Comparison of ENCODE assay signal across 26 cellular contexts in the genomic region with DNA sequence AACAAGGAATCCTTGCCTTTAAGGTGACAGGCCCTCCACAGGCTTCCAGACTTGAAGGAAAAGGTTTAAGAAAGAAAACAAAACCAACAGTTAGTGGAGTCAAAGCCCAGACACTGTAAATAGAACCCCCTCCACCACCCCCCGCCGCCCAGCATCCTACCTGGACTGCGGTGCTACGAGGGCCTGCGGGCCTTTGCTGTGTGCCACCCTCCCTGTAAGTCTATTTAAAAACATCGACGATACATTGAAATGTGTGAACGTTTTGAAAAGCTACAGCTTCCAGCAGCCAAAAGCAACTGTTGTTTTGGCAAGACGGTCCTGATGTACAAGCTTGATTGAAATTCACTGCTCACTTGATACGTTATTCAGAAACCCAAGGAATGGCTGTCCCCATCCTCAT. TPM values are rescaled to one million over a fixed set of nuclear protein-coding genes. Genes with fewer than 3 reads are reported as not detected.
"Had no signal": no experiment of that assay in that cellular context is flagged by ENCODE, and none has a peak within 500 bp of the region (broad histone marks: within the 10 kb centered on the region; RNA-seq: fewer than 3 reads in every experiment).

No MANE protein-coding gene starts in this region.

- H3K27me3 Mint-ChIP-seq: activated T-cell treated with anti-CD3 and anti-CD28 coated beads, Interleukin-2, amount 50 U/mL, for 24 hours; dendritic cell treated with granulocyte-macrophage colony-stimulating factor and Interleukin-4, amounts not matched to agents 40 ng/mL and 50 ng/mL, for 4 days; natural killer cell treated with Interleukin-12 subunit alpha and Interleukin-12 subunit beta and Interleukin-15 and Interleukin-18, amount 100 ng/mL, for 72 hours had no signal

- H3K27ac ChIP-seq: lower lobe of right lung, parathyroid adenoma, tibial nerve, uterus had no signal

- H3K4me3 Mint-ChIP-seq: activated CD4-positive, alpha-beta T cell treated with anti-CD3 and anti-CD28 coated beads, Interleukin-2, amount 10 ng/mL, durations not matched to agents 7 days and 5 days; activated CD8-positive, alpha-beta T cell treated with anti-CD3 and anti-CD28 coated beads, Interleukin-2, amount 10 ng/mL, durations not matched to agents 7 days and 5 days; activated T-cell treated with anti-CD3 and anti-CD28 coated beads, Interleukin-2, amount 50 U/mL, for 24 hours; dendritic cell treated with granulocyte-macrophage colony-stimulating factor and Interleukin-4, amounts not matched to agents 40 ng/mL and 50 ng/mL, for 4 days; natural killer cell treated with Interleukin-12 subunit alpha and Interleukin-12 subunit beta and Interleukin-15 and Interleukin-18, amount 100 ng/mL, for 72 hours had no signal

- H3K36me3 ChIP-seq: uterus had no signal

- H3K4me2 ChIP-seq: smooth muscle cell had no signal

- H3K4me3 ChIP-seq: lower lobe of right lung, smooth muscle cell, tibial nerve, uterus had no signal

- H3K9ac ChIP-seq: parathyroid adenoma had no signal

- H3K27ac Mint-ChIP-seq: activated CD4-positive, alpha-beta T cell treated with anti-CD3 and anti-CD28 coated beads, Interleukin-2, amount 10 ng/mL, durations not matched to agents 7 days and 5 days; activated CD8-positive, alpha-beta T cell treated with anti-CD3 and anti-CD28 coated beads, Interleukin-2, amount 10 ng/mL, durations not matched to agents 7 days and 5 days; activated T-cell treated with anti-CD3 and anti-CD28 coated beads, Interleukin-2, amount 50 U/mL, for 24 hours; activated T-helper 2 cell treated with anti-CD3 and anti-CD28 coated beads, Interferon-gamma antibody, Interleukin-2, Interleukin-4, amounts not matched to agents 10 μg/mL and 5 μg/mL and 100 μg/mL, durations not matched to agents 14 hours and 24 hours and 36 hours; dendritic cell treated with granulocyte-macrophage colony-stimulating factor and Interleukin-4, amounts not matched to agents 40 ng/mL and 50 ng/mL, for 4 days; natural killer cell treated with Interleukin-12 subunit alpha and Interleukin-12 subunit beta and Interleukin-15 and Interleukin-18, amount 100 ng/mL, for 72 hours had no signal

- H3K4me1 ChIP-seq: uterus had no signal

- H3K9me3 ChIP-seq: lower lobe of right lung, tibial nerve, uterus had no signal

- ATAC-seq: activated CD4-positive, CD25-positive, alpha-beta regulatory T cell treated with anti-CD3 and anti-CD28 coated beads, Interleukin-2, amount 50 U/mL, for 24 hours; activated CD8-positive, alpha-beta T cell treated with anti-CD3 and anti-CD28 coated beads, Interleukin-2, amount 10 ng/mL, durations not matched to agents 7 days and 5 days; left colon; natural killer cell treated with Interleukin-12 subunit alpha and Interleukin-12 subunit beta and Interleukin-15 and Interleukin-18, amount 100 ng/mL, for 72 hours; sciatic nerve had no signal

- H3K9me3 Mint-ChIP-seq: activated T-cell treated with anti-CD3 and anti-CD28 coated beads, Interleukin-2, amount 50 U/mL, for 24 hours; natural killer cell treated with Interleukin-12 subunit alpha and Interleukin-12 subunit beta and Interleukin-15 and Interleukin-18, amount 100 ng/mL, for 72 hours had no signal

- FAIRE-seq: astrocyte, bronchial epithelial cell, islet of Langerhans had no signal

- DNase-seq: activated CD4-positive, alpha-beta T cell treated with anti-CD3 and anti-CD28 coated beads, Interleukin-2, amount 10 ng/mL, durations not matched to agents 7 days and 5 days; activated CD8-positive, alpha-beta T cell treated with anti-CD3 and anti-CD28 coated beads, Interleukin-2, amount 10 ng/mL, durations not matched to agents 7 days and 5 days; activated naive CD4-positive, alpha-beta T cell treated with anti-CD3 and anti-CD28 coated beads, Interleukin-2, amount 50 U/mL, for 16 hours; activated T-cell treated with anti-CD3 and anti-CD28 coated beads, Interleukin-2, amount 50 U/mL, for 24 hours; cerebellar nuclear complex; effector memory CD4-positive, alpha-beta T cell; foreskin fibroblast; hippocampal formation; left colon; lower lobe of right lung; stimulated activated CD4-positive, alpha-beta T cell treated with anti-CD3 and anti-CD28 coated beads, Interleukin-4, amount 100 ng/mL, for 4 hours; stimulated activated naive CD4-positive, alpha-beta T cell treated with Interleukin-2 at 50 U/mL for 16 hours; uterus had no signal

- H2AFZ ChIP-seq: parathyroid adenoma had no signal

RNA-seq across cellular contexts. Expression of a gene that starts 6.2 kb away (rescaled TPM):
- total RNA-seq: activated CD4-positive, alpha-beta T cell treated with anti-CD3 and anti-CD28 coated beads, Interleukin-2, amount 10 ng/mL, durations not matched to agents 7 days and 5 days; astrocyte; subcutaneous adipose tissue; tibial nerve had no signal

RNA-seq across cellular contexts. Expression of a gene that starts 6.6 kb away (rescaled TPM):
- total RNA-seq: astrocyte had no signal

RNA-seq across cellular contexts. Expression of a gene that starts 28.1 kb away (rescaled TPM):
- total RNA-seq: astrocyte had no signal

RNA-seq across cellular contexts. Expression of a gene that starts 30.8 kb away (rescaled TPM):
- total RNA-seq: activated CD4-positive, alpha-beta T cell treated with anti-CD3 and anti-CD28 coated beads, Interleukin-2, amount 10 ng/mL, durations not matched to agents 7 days and 5 days; activated CD8-positive, alpha-beta T cell treated with anti-CD3 and anti-CD28 coated beads, Interleukin-2, amount 10 ng/mL, durations not matched to agents 7 days and 5 days; activated T-helper 2 cell treated with anti-CD3 and anti-CD28 coated beads, Interferon-gamma antibody, Interleukin-2, Interleukin-4, amounts not matched to agents 10 μg/mL and 5 μg/mL and 100 μg/mL, durations not matched to agents 14 hours and 24 hours and 36 hours; astrocyte; bronchial epithelial cell; left colon; lower lobe of right lung; natural killer cell treated with Interleukin-12 subunit alpha and Interleukin-12 subunit beta and Interleukin-15 and Interleukin-18, amount 100 ng/mL, for 72 hours; sciatic nerve; smooth muscle cell; subcutaneous adipose tissue; T-helper 1 cell treated with Interleukin-12 subunit alpha and Interleukin-12 subunit beta and Interleukin-4 antibody, amounts not matched to agents 30 ng/mL and 1 ng/mL, for 36 hours; tibial nerve; uterus had no signal
- polyA plus RNA-seq: smooth muscle cell had no signal

RNA-seq across cellular contexts. Expression of a gene that starts 50.2 kb away (rescaled TPM):
- total RNA-seq: activated CD4-positive, alpha-beta T cell treated with anti-CD3 and anti-CD28 coated beads, Interleukin-2, amount 10 ng/mL, durations not matched to agents 7 days and 5 days; activated CD8-positive, alpha-beta T cell treated with anti-CD3 and anti-CD28 coated beads, Interleukin-2, amount 10 ng/mL, durations not matched to agents 7 days and 5 days; astrocyte; bronchial epithelial cell; lower lobe of right lung; sciatic nerve; smooth muscle cell; subcutaneous adipose tissue had no signal
- polyA plus RNA-seq: smooth muscle cell had no signal
